10 cellular contexts compared by ENCODE assay signal in the genomic region with DNA sequence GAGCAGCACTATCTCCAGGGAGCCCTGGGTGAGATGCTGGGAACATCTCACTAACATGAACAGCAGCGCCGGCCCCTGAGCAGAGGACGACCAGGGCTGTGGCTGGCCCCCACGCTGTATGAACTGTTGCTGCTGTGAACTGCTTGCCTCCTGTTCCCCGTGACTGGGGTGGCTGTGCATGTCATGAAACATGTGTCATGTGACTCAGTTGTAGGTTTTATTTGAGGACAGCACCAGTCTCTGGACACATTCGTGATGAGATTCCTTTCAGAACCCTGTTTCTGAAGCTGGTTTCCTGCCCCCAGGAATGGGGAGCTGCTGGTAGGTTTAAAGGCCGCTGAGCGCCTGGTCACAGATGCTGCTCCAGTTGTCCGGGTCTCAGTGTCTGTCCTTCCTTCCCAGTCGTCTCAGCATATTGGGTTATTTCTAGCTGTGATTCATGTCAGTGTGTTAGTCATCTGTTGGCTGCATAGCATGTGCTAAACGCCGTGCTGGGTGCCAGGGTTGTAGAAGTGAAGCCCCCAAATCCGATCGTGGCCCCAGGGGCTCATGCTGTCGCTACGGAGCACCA.
DNase-seq lines count a peak whose midpoint lies in the region; ATAC-seq and TF ChIP-seq lines count a peak whose summit lies in the region.
"Had no signal": no experiment of that assay in that cellular context is flagged by ENCODE, and none has a peak within 500 bp of the region (broad histone marks: within the 10 kb centered on the region; RNA-seq: fewer than 3 reads in every experiment).

No MANE protein-coding gene starts in this region.

- TF ChIP-seq POLR2A in sigmoid colon (IDR thresholded peaks at IDR 0.05), result no peak

- H3K36me3 ChIP-seq in RWPE2 (ENCODE audit: low read depth), result no peaks in the 10 kb centered on the region
- H3K36me3 ChIP-seq in sigmoid colon, result no peaks in the 10 kb centered on the region

- H3K4me3 ChIP-seq in RWPE2 (ENCODE audit: severe bottlenecking) (no peak overlapping the region), sigmoid colon (no peak overlapping the region)

- H3K27me3 ChIP-seq in RWPE2 (ENCODE audit: insufficient read depth, poor library complexity, severe bottlenecking) (no peaks in the 10 kb centered on the region), sigmoid colon (no peaks in the 10 kb centered on the region)

- no peaks in the 10 kb centered on the region for H3K9me3 ChIP-seq in RWPE2 (ENCODE audit: severe bottlenecking)
- H3K9me3 ChIP-seq in sigmoid colon, result no peaks in the 10 kb centered on the region

- WGBS in sigmoid colon, 2 donors, result 84 to 88% methylated on average over 16 of the region's 16 CpGs

- ATAC-seq in RWPE2 (ENCODE audit: low read depth) (no peak), GM19463 (IDR thresholded peaks at IDR 0.05; ENCODE audit: unreplicated experiment) (no peak)

- H3K4me1 ChIP-seq in RWPE2 (ENCODE audit: insufficient read depth, poor library complexity, severe bottlenecking) (peaks cover 51% of the 10 kb centered on the region), sigmoid colon (peaks cover 0 to 100% (median 99%) of the 10 kb centered on the region in 4 donors)

- TF ChIP-seq CTCF in RWPE2 (IDR thresholded peaks at IDR 0.05; ENCODE audit: poor library complexity, severe bottlenecking), result no peak
- no peak for TF ChIP-seq CTCF in sigmoid colon (IDR thresholded peaks at IDR 0.05)

- intact Hi-C loops in sigmoid colon (cut with DNase I), result no loop called here

- H3K27ac ChIP-seq in RWPE2 (ENCODE audit: poor library complexity, severe bottlenecking) (peak overlapping the region; percentile 71), sigmoid colon (peak overlapping the region; percentile 60 to 96 (median 90))

- DNase-seq in Daoy (ENCODE audit: low read depth) (peak; percentile 33), RWPE2 (ENCODE audit: low spot score) (no peak), fibroblast of gingiva (ENCODE audit: low read depth) (peak; percentile 16), sigmoid colon (no peak), cerebellar cortex (ENCODE audit: low spot score) (no peak), NCI-H2227 (lab: John Stamatoyannopoulos, UW; ENCODE audit: unreplicated experiment) (no peak), NOMO-1 (lab: John Stamatoyannopoulos, UW; ENCODE audit: unreplicated experiment in 2 of 2) (no peak)
- DNase-seq: activated naive CD4-positive, alpha-beta T cell treated with anti-CD3 and anti-CD28 coated beads for 36 hours; NCI-H2171 had no signal

- no peak for TF ChIP-seq EP300 in sigmoid colon (IDR thresholded peaks at IDR 0.05)

Comparison
In these comparisons a context has a peak if more than half of its experiments do, and no peak if none do; other contexts are left out.
1. DNase-seq: peak in Daoy (single experiment) and fibroblast of gingiva (single experiment); none in RWPE2 (single experiment), sigmoid colon (single experiment), cerebellar cortex (single experiment), NCI-H2227 (single experiment) and NOMO-1 (0 of 2).